In the genomic region with DNA sequence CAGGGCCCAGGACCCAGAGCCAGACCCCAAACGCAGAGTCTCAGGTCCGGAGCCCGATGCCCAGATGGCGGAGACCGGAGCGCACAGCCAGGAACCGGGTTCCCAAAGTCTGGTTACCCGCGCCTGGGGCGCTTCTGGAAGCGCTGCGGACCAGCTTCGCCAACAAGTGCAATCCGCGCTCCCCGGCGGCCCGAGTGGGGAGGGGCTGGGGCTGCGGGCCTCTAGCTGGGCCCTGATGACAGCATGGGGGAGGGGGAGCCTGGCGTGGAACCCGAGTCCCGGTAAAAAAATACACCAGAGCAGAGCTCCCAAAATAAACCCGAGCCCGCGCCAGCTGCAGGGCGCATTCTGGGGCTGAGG, we compare ENCODE assay signal across 10 cellular contexts. TPM values are rescaled to one million over a fixed set of nuclear protein-coding genes. Genes with fewer than 3 reads are reported as not detected.
DNase-seq lines count a peak whose midpoint lies in the region; ATAC-seq and TF ChIP-seq lines count a peak whose summit lies in the region.
"Had no signal": no experiment of that assay in that cellular context is flagged by ENCODE, and none has a peak within 500 bp of the region (broad histone marks: within the 10 kb centered on the region; RNA-seq: fewer than 3 reads in every experiment).

No MANE protein-coding gene starts in this region.

- CTCF ChIA-PET in CD4-positive, alpha-beta T cell (lab: Charles Lee): interaction anchor here (1.7 to 3.7 kb wide), 3 partner anchors 12 to 49 kb away, joined by 4 to 21 read pairs (median 13); no protein-coding TSS in a partner anchor

- no peaks in the 10 kb centered on the region for H3K9me3 Mint-ChIP-seq in CD4-positive, alpha-beta T cell
- H3K9me3 Mint-ChIP-seq in osteocyte (ENCODE audit: unreplicated experiment): no peaks in the 10 kb centered on the region
- H3K9me3 Mint-ChIP-seq: T-helper 2 cell treated with Interferon-gamma antibody and Interleukin-4, amounts not matched to agents 5 μg/mL and 100 μg/mL, for 36 hours had no signal

- peak overlapping the region; percentile 48 for H3K4me3 ChIP-seq in fibroblast of villous mesenchyme (ENCODE audit: low read depth, low read length)

- DNase-seq in CD4-positive, alpha-beta T cell: no peak
- DNase-seq in RPMI8226 (peak; percentile 18), fibroblast of villous mesenchyme (ENCODE audit: low read depth) (no peak), osteocyte (ENCODE audit: extremely low spot score, unreplicated experiment) (no peak), Kasumi-1 (lab: John Stamatoyannopoulos, UW) (no peak), H4 (ENCODE audit: low spot score) (no peak), activated gamma-delta T cell treated with Interleukin-2 at 50 U/mL for 16 hours (no peak)
- no peak for DNase-seq in stimulated activated CD4-positive, alpha-beta T cell treated with anti-CD3 and anti-CD28 coated beads, Interleukin-4, amount 100 ng/mL, for 4 hours

- peak; percentile 17 for ATAC-seq in CD4-positive, alpha-beta T cell (ENCODE audit: poor library complexity)

- H3K27me3 Mint-ChIP-seq in CD4-positive, alpha-beta T cell: peaks cover 43% of the 10 kb centered on the region
- H3K27me3 Mint-ChIP-seq in osteocyte (ENCODE audit: unreplicated experiment): peaks cover 50% of the 10 kb centered on the region

- no peak overlapping the region for H3K27ac Mint-ChIP-seq in CD4-positive, alpha-beta T cell
- no peak overlapping the region for H3K27ac Mint-ChIP-seq in osteocyte (ENCODE audit: unreplicated experiment)
- H3K27ac Mint-ChIP-seq: T-helper 2 cell treated with Interferon-gamma antibody and Interleukin-4, amounts not matched to agents 5 μg/mL and 100 μg/mL, for 36 hours had no signal

- intact Hi-C loops in CD4-positive, alpha-beta T cell (cut with DNase I, micrococcal nuclease): no loop called here

- no peak for TF ChIP-seq CTCF in CD4-positive, alpha-beta T cell (IDR thresholded peaks at IDR 0.05)
- TF ChIP-seq CTCF in fibroblast of villous mesenchyme (IDR thresholded peaks at IDR 0.05; ENCODE audit: insufficient read depth, low read depth, low read length) (no peak), osteocyte (IDR thresholded peaks at IDR 0.05) (no peak)

- no peaks in the 10 kb centered on the region for H3K9me3 ChIP-seq in CD4-positive, alpha-beta T cell (ENCODE audit: control insufficient read depth, low read length)

- peaks cover 8% of the 10 kb centered on the region for H3K4me1 Mint-ChIP-seq in CD4-positive, alpha-beta T cell (ENCODE audit: low read depth)
- peaks cover 4% of the 10 kb centered on the region for H3K4me1 Mint-ChIP-seq in osteocyte (ENCODE audit: unreplicated experiment)

- no peak overlapping the region for H3K27ac ChIP-seq in CD4-positive, alpha-beta T cell (ENCODE audit: low read depth, low read length)

- no peak overlapping the region for H3K4me3 Mint-ChIP-seq in CD4-positive, alpha-beta T cell
- peak overlapping the region; percentile 44 for H3K4me3 Mint-ChIP-seq in osteocyte (ENCODE audit: unreplicated experiment)

- peaks cover 46% of the 10 kb centered on the region for H3K27me3 ChIP-seq in CD4-positive, alpha-beta T cell (ENCODE audit: control insufficient read depth, insufficient read depth, low read length)

- H3K36me3 Mint-ChIP-seq in CD4-positive, alpha-beta T cell (ENCODE audit: low read depth): no peaks in the 10 kb centered on the region
- H3K36me3 Mint-ChIP-seq in osteocyte (ENCODE audit: unreplicated experiment): peaks cover 1% of the 10 kb centered on the region

- POLR2A ChIA-PET in CD4-positive, alpha-beta T cell (lab: Charles Lee): interaction anchor here (1.1 to 4.7 kb wide), 3 partner anchors 9 to 49 kb away, joined by 4 to 33 read pairs (median 19); partner anchors contain the start of gene HPCAL4

RNA-seq across cellular contexts. Expression of gene NT5C1A, which starts 0.5 kb away (rescaled TPM):
- 1 to 10 TPM; 1.1 to 1.3 TPM for total RNA-seq in CD4-positive, alpha-beta T cell
- total RNA-seq in fibroblast of villous mesenchyme (not detected in 2 replicates), osteocyte (not detected in 2 replicates)
- 0.97 TPM in 1 of 2 replicates, not detected in the other for total RNA-seq in H4 (2014; rRNA removed; shearing (Covaris generic))
- total RNA-seq: lung had no signal

RNA-seq across cellular contexts. Expression of gene HPCAL4, which starts 19.8 kb away (rescaled TPM):
- total RNA-seq in CD4-positive, alpha-beta T cell: 10 to 100 TPM; 22.8 to 22.9 TPM
- total RNA-seq in fibroblast of villous mesenchyme (not detected in 2 replicates), osteocyte (not detected in 2 replicates)
- 0.46 and 0.74 TPM in 2 replicates for total RNA-seq in H4 (2014; rRNA removed; shearing (Covaris generic))

RNA-seq across cellular contexts. Expression of gene HEYL, which starts 32.0 kb away (rescaled TPM):
- total RNA-seq in CD4-positive, alpha-beta T cell: under 1 TPM in 1 of 2 experiments, not detected in 1; 0.05 TPM
- total RNA-seq in fibroblast of villous mesenchyme (under 0.01 and 0.32 TPM in 2 replicates), osteocyte (1.3 and 1.4 TPM in 2 replicates)
- not detected in 2 replicates for total RNA-seq in H4 (2014; rRNA removed; shearing (Covaris generic))

Comparison
In these comparisons a context has a peak if more than half of its experiments do, and no peak if none do; other contexts are left out.
1. RNA of gene HPCAL4, which starts 19.8 kb away (total RNA-seq): 22.8 to 22.9 TPM in CD4-positive, alpha-beta T cell; 0.46 to 0.74 TPM in H4, not detected in fibroblast of villous mesenchyme and not detected in osteocyte; every median in the first group is over 10 times any median in the second.